ENCODE assay signal across 1 cellular context in the genomic region with DNA sequence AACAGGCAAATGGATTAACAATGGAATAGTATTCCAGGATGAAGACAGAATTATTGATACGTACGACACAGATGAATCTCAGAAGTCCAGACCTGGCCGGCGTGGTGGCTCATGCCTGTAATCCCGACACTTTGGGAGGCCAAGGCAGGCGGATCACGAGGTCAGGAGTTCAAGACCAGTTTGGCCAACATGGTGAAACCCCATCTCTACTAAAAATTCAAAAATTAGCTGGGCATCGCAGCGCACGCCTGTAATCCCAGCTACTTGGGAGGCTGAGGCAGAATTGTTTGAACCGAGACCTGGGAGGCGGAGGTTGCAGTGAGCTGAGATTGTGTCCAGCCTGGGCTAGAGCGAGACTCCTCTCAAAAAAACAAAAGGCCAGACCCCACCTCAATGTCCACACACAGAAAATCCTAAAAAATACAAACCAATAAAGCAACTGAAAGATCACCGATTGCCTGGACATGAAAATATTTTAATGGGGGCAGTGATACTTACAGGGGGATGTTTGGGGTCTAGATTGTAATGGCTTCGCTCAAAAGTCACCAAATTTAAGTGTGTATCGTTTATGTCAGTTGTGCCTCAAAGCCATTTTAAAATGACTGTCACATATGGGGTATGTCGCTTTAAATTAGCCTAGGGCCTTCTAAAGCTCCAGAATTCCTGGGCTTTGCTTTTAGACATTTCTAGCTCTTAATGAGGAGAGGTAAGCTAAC.
TF ChIP-seq lines count a peak whose summit lies in the region.

No MANE protein-coding gene starts in this region.

TF ChIP-seq in endothelial cell of umbilical vein, 7 proteins besides CTCF, POLR2A, EP300 and RAD21:
- TF ChIP-seq MYC (IDR thresholded peaks at IDR 0.05; ENCODE audit: low read depth, low read length) (no peak), POLR2AphosphoS5 (IDR thresholded peaks at IDR 0.05; ENCODE audit: insufficient read depth, low read depth, low read length) (no peak), JUN (IDR thresholded peaks at IDR 0.05; ENCODE audit: borderline replicate concordance, insufficient read depth, insufficient read length, low read depth) (no peak), FOS (IDR thresholded peaks at IDR 0.05; ENCODE audit: borderline replicate concordance, insufficient read depth, low read length) (no peak), MAX (IDR thresholded peaks at IDR 0.05; ENCODE audit: insufficient read depth, insufficient read length) (no peak), EZH2 (IDR thresholded peaks at IDR 0.05; ENCODE audit: borderline replicate concordance, low read depth, low read length, severe bottlenecking) (no peak), GATA2 (IDR thresholded peaks at IDR 0.05; ENCODE audit: insufficient read depth, insufficient read length, low read depth, low read length) (no peak)
TF ChIP-seq in endothelial cell of umbilical vein: peak in this region for 0.
